In the genomic region with DNA sequence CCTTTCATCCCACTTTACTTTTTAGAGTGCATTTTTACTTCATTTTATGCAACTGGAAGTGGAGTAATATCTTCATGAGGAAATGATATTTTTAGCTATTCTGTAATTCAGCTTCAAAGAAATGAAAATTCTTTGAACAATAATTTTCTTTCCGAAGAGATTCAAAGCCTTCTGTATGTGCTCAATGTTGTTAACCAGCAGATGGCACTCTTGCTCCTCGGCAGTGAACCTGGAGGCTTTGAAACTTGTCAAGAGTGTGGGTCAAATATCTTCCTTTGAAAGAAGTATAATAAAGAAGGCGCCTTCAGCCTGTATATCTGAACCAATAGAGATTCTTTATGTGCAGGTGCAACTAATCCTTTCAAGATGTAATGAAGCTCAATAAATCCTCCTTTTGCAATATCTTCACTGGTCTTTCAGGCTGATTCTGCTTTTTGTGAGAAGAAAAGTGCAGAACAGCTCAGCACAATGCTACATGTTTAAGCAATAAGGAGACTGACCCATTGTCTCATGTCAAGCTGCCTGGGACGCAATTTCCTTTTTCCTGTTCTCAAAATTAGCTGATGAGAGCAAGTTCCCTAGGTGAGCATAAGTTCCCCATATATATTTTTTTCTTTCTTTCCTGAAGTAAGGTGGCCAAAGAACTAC, we compare ENCODE assay signal across 9 cellular contexts.
DNase-seq lines count a peak whose midpoint lies in the region; ATAC-seq and TF ChIP-seq lines count a peak whose summit lies in the region.
"Had no signal": no experiment of that assay in that cellular context is flagged by ENCODE, and none has a peak within 500 bp of the region (broad histone marks: within the 10 kb centered on the region; RNA-seq: fewer than 3 reads in every experiment).

No MANE protein-coding gene starts in this region.

- H3K27ac ChIP-seq in CD4-positive, CD25-positive, alpha-beta regulatory T cell (ENCODE audit: insufficient read depth, low read length, poor library complexity, severe bottlenecking): no peak overlapping the region
- no peak overlapping the region for H3K27ac ChIP-seq in stomach

- DNase-seq in CD4-positive, CD25-positive, alpha-beta regulatory T cell: peak in 2 of 3 donors; percentile 33 to 61
- DNase-seq in NCI-H2171 (lab: John Stamatoyannopoulos, UW) (peak; percentile 61), ecto neural progenitor cell (ENCODE audit: low spot score) (peak; percentile 57), medulla oblongata (ENCODE audit: extremely low spot score) (peak; percentile 90), stomach (peak; percentile 47)

- H3K9me3 Mint-ChIP-seq in CD4-positive, CD25-positive, alpha-beta regulatory T cell: peaks cover 0 to 6% (median 2%) of the 10 kb centered on the region in 7 donors
- H3K9me3 Mint-ChIP-seq: stimulated activated naive CD8-positive, alpha-beta T cell treated with anti-CD3 and anti-CD28 coated beads, Interleukin-15, Interleukin-2, amounts not matched to agents 100 ng/mL and 50 ng/mL, for 24 hours had no signal

- TF ChIP-seq POLR2A in stomach (IDR thresholded peaks at IDR 0.05): no peak

- no peaks in the 10 kb centered on the region for H3K27me3 Mint-ChIP-seq in CD4-positive, CD25-positive, alpha-beta regulatory T cell

- peak; percentile 80 for TF ChIP-seq CTCF in WI38 (IDR thresholded peaks at IDR 0.05; ENCODE audit: low read depth, low read length)
- peak in 5 of 7 experiments; percentile 23 to 72 (median 62) for TF ChIP-seq CTCF in stomach (IDR thresholded peaks at IDR 0.05)

- peak overlapping the region in 1 of 3 donors; percentile 17 for H3K27ac Mint-ChIP-seq in CD4-positive, CD25-positive, alpha-beta regulatory T cell
- H3K27ac Mint-ChIP-seq: stimulated activated naive CD8-positive, alpha-beta T cell treated with anti-CD3 and anti-CD28 coated beads, Interleukin-15, Interleukin-2, amounts not matched to agents 100 ng/mL and 50 ng/mL, for 24 hours had no signal

- intact Hi-C loops in stomach (cut with DNase I; ENCODE audit: low total_unique reads): loop anchor here (10.0 kb wide), 1 partner anchor 1089 kb away; no protein-coding TSS in a partner anchor

- no peak overlapping the region for H3K4me3 Mint-ChIP-seq in CD4-positive, CD25-positive, alpha-beta regulatory T cell
- H3K4me3 Mint-ChIP-seq: stimulated activated naive CD8-positive, alpha-beta T cell treated with anti-CD3 and anti-CD28 coated beads, Interleukin-15, Interleukin-2, amounts not matched to agents 100 ng/mL and 50 ng/mL, for 24 hours had no signal

- no peak overlapping the region for H3K4me3 ChIP-seq in CD4-positive, CD25-positive, alpha-beta regulatory T cell (ENCODE audit: low read depth, low read length)
- H3K4me3 ChIP-seq in WI38 (ENCODE audit: low read depth, low read length) (no peak overlapping the region), stomach (no peak overlapping the region)

- no peak for ATAC-seq in CD4-positive, CD25-positive, alpha-beta regulatory T cell (ENCODE audit: low read depth in 2 of 2)
- peak; percentile 79 for ATAC-seq in GM18909 (IDR thresholded peaks at IDR 0.05; ENCODE audit: poor library complexity, unreplicated experiment)
- ATAC-seq in HG03103 (IDR thresholded peaks at IDR 0.05; ENCODE audit: low read depth, unreplicated experiment): peak; percentile 82

- no peaks in the 10 kb centered on the region for H3K9me3 ChIP-seq in CD4-positive, CD25-positive, alpha-beta regulatory T cell (ENCODE audit: control insufficient read depth in 2 of 2, low read length in 2 of 2)
- no peaks in the 10 kb centered on the region for H3K9me3 ChIP-seq in stomach

- no peaks in the 10 kb centered on the region for H3K36me3 ChIP-seq in CD4-positive, CD25-positive, alpha-beta regulatory T cell (ENCODE audit: control insufficient read depth, insufficient read depth, low read length)
- no peaks in the 10 kb centered on the region for H3K36me3 ChIP-seq in stomach

- 19 to 26% (median 22%) methylated on average over 4 of the region's 4 CpGs for WGBS in stomach, 5 donors

- no peaks in the 10 kb centered on the region for H3K4me1 Mint-ChIP-seq in CD4-positive, CD25-positive, alpha-beta regulatory T cell

- no peaks in the 10 kb centered on the region for H3K27me3 ChIP-seq in CD4-positive, CD25-positive, alpha-beta regulatory T cell (ENCODE audit: control insufficient read depth, insufficient read depth, low read length)
- no peaks in the 10 kb centered on the region for H3K27me3 ChIP-seq in stomach

- no peak for TF ChIP-seq EP300 in stomach (IDR thresholded peaks at IDR 0.05)

- no peaks in the 10 kb centered on the region for H3K4me1 ChIP-seq in CD4-positive, CD25-positive, alpha-beta regulatory T cell (ENCODE audit: control insufficient read depth, insufficient read depth, low read length, poor library complexity, severe bottlenecking)
- H3K4me1 ChIP-seq in stomach: peaks cover 0 to 7% (median 0%) of the 10 kb centered on the region in 4 donors

- H3K36me3 Mint-ChIP-seq in CD4-positive, CD25-positive, alpha-beta regulatory T cell: no peaks in the 10 kb centered on the region

Comparison
In these comparisons a context has a peak if more than half of its experiments do, and no peak if none do; other contexts are left out.
1. ATAC-seq: peak in GM18909 (single experiment) and HG03103 (single experiment); none in CD4-positive, CD25-positive, alpha-beta regulatory T cell (0 of 2).
2. Peak in every context shown above with its lines, with median percentiles within 50 percentile points of each other: DNase-seq.